22 cellular contexts compared by ENCODE assay signal in the genomic region with DNA sequence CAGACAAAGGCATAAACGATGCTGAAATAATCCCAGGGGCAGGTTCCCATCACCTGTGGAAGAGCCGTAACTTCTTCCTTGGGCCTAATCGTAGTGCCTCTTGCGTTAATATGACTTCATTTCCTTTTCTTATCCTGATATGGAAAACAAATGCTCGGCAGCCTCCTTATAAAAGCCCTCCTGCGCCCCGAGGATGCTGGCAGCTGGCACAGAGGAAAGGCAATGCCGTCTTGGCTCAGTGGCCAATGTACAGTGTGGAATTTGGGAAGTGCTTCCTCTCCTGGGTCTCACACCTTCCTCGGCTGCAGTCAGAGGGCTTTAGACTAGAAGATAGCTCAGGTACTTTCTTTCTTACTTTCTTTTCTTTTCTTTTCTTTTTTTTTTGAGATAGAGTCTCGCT. TPM values are rescaled to one million over a fixed set of nuclear protein-coding genes. Genes with fewer than 3 reads are reported as not detected.
DNase-seq lines count a peak whose midpoint lies in the region; ATAC-seq and TF ChIP-seq lines count a peak whose summit lies in the region.
"Had no signal": no experiment of that assay in that cellular context is flagged by ENCODE, and none has a peak within 500 bp of the region (broad histone marks: within the 10 kb centered on the region; RNA-seq: fewer than 3 reads in every experiment).

No MANE protein-coding gene starts in this region.

- H3K27ac ChIP-seq in right atrium auricular region = no peak overlapping the region
- H3K27ac ChIP-seq in psoas muscle = peak overlapping the region; percentile 43
- H3K27ac ChIP-seq: A549 had no signal

- H3K27me3 ChIP-seq in right atrium auricular region = no peaks in the 10 kb centered on the region
- H3K27me3 ChIP-seq in psoas muscle (ENCODE audit: insufficient read depth in 3 of 3, low read length in 2 of 3) = no peaks in the 10 kb centered on the region

- 52 to 66% (median 65%) methylated on average over 10 of the region's 10 CpGs for WGBS in psoas muscle, 3 donors

- H3K4me1 ChIP-seq in right atrium auricular region = peaks cover 0 to 7% of the 10 kb centered on the region in 2 donors
- peaks cover 28% of the 10 kb centered on the region for H3K4me1 ChIP-seq in psoas muscle
- H3K4me1 ChIP-seq: HAP-1 had no signal

- ATAC-seq in Right ventricle myocardium inferior (no peak), psoas muscle (no peak)
- ATAC-seq: A549 had no signal

- H3K4me3 ChIP-seq in right atrium auricular region (no peak overlapping the region), psoas muscle (no peak overlapping the region)
- H3K4me3 ChIP-seq: A549, HAP-1 had no signal

- H3K9me3 ChIP-seq in right atrium auricular region (no peaks in the 10 kb centered on the region), psoas muscle (no peaks in the 10 kb centered on the region)
- H3K9me3 ChIP-seq: A549, HAP-1 had no signal

- H3K36me3 ChIP-seq in right atrium auricular region = no peaks in the 10 kb centered on the region
- H3K36me3 ChIP-seq in psoas muscle (ENCODE audit: insufficient read depth in 1 of 2, low read depth in 1 of 2) = peaks cover 0 to 93% of the 10 kb centered on the region in 2 donors
- H3K36me3 ChIP-seq: HAP-1 had no signal

- TF ChIP-seq CTCF in right atrium auricular region (IDR thresholded peaks at IDR 0.05) (no peak), psoas muscle (IDR thresholded peaks at IDR 0.05) (no peak)

- DNase-seq in Right ventricle myocardium inferior (ENCODE audit: missing footprints) (peak; percentile 17), right atrium auricular region (ENCODE audit: low spot score) (no peak), dermis blood vessel endothelial cell (peak; percentile 36), psoas muscle (peak in 1 of 2 donors; percentile 36), AG08396 (ENCODE audit: low spot score) (no peak), HuH-7 (ENCODE audit: low spot score) (no peak)
- DNase-seq: 8988T; ACHN; C1 segment of cervical spinal cord; Calu3; CD4-positive, alpha-beta memory T cell; COR-L47; DMS53; DMS79 treated with DMSO at 0.1 percent for 48 hours; GF-D8; GOT3; HFFc6 had no signal

- intact Hi-C loops in Right ventricle myocardium inferior (cut with DNase I) (no loop called here), psoas muscle (cut with DNase I) (no loop called here)

RNA-seq across cellular contexts. Expression of gene SCN4A, which starts 3.4 kb away (rescaled TPM):
- total RNA-seq in Right ventricle myocardium inferior = 0.32 TPM
- total RNA-seq in right atrium auricular region = 1 to 10 TPM in 1 of 2 donors, under 1 TPM in 1; 0.74 to 2.5 TPM
- total RNA-seq in dermis blood vessel endothelial cell = 0.09 and 0.17 TPM in 2 replicates
- 100 to 1,000 TPM in 2 of 4 donors, 10 to 100 TPM in 2; 45.9 to 137 (median 98.4) TPM for total RNA-seq in psoas muscle
- 10 to 100 TPM in 2 of 3 donors, 1 to 10 TPM in 1; 3.8 to 34.9 (median 14.7) TPM for polyA plus RNA-seq in psoas muscle
- total RNA-seq: Calu3, G401, HFFc6 had no signal
- polyA plus RNA-seq: BJ; CD4-positive, alpha-beta memory T cell had no signal

RNA-seq across cellular contexts. Expression of gene PRR29, which starts 28.9 kb away (rescaled TPM):
- total RNA-seq in Right ventricle myocardium inferior (0.51 TPM), right atrium auricular region (under 1 TPM in 1 of 2 donors, not detected in 1; 0.08 TPM), dermis blood vessel endothelial cell (0.42 and 0.85 TPM in 2 replicates), psoas muscle (under 1 TPM in 3 of 4 donors, not detected in 1; 0.19 to 0.47 (median 0.25) TPM)
- polyA plus RNA-seq in psoas muscle = under 1 TPM; 0.09 to 0.13 (median 0.11) TPM

RNA-seq across cellular contexts. Expression of gene CD79B, which starts 37.1 kb away (rescaled TPM):
- total RNA-seq in Right ventricle myocardium inferior = 6.9 TPM
- 1 to 10 TPM; 2.2 to 7.3 TPM for total RNA-seq in right atrium auricular region
- 2.1 and 5.1 TPM in 2 replicates for total RNA-seq in dermis blood vessel endothelial cell
- total RNA-seq in psoas muscle = 1 to 10 TPM; 2.8 to 5.7 (median 4.0) TPM
- 1 to 10 TPM; 1.9 to 3.8 (median 3.7) TPM for polyA plus RNA-seq in psoas muscle
- total RNA-seq: Calu3, Daoy had no signal

RNA-seq across cellular contexts. Expression of gene GH1, which starts 50.6 kb away (rescaled TPM):
- total RNA-seq in Right ventricle myocardium inferior = not detected
- total RNA-seq in right atrium auricular region = not detected
- not detected in 2 replicates for total RNA-seq in dermis blood vessel endothelial cell
- total RNA-seq in psoas muscle = not detected
- polyA plus RNA-seq in psoas muscle = not detected
- total RNA-seq: Calu3; CD4-positive, alpha-beta memory T cell; Daoy; G401; HFFc6 had no signal
- polyA plus RNA-seq: A549; BJ; CD4-positive, alpha-beta memory T cell had no signal

RNA-seq across cellular contexts. Expression of gene ICAM2, which starts 51.2 kb away (rescaled TPM):
- total RNA-seq in Right ventricle myocardium inferior (38.0 TPM), right atrium auricular region (100 to 1,000 TPM in 1 of 2 donors, 10 to 100 TPM in 1; 74.6 to 109 TPM), dermis blood vessel endothelial cell (443 and 748 TPM in 2 replicates), psoas muscle (10 to 100 TPM; 22.5 to 34.8 (median 26.8) TPM)
- 10 to 100 TPM; 20.4 to 50.0 (median 34.0) TPM for polyA plus RNA-seq in psoas muscle
- total RNA-seq: G401 had no signal
- polyA plus RNA-seq: A549 had no signal

Comparison
In these comparisons a context has a peak if more than half of its experiments do, and no peak if none do; other contexts are left out.
1. DNase-seq: peak in Right ventricle myocardium inferior (single experiment) and dermis blood vessel endothelial cell (single experiment); none in right atrium auricular region (single experiment), AG08396 (single experiment) and HuH-7 (single experiment).
2. RNA of gene SCN4A, which starts 3.4 kb away (total RNA-seq): 45.9 to 137 TPM in psoas muscle; 0.74 to 2.5 TPM in right atrium auricular region, 0.32 TPM in Right ventricle myocardium inferior (single experiment) and 0.09 to 0.17 TPM in dermis blood vessel endothelial cell; every median in the first group is over 10 times any median in the second.